Comparison of ENCODE assay signal across 15 cellular contexts in the genomic region with DNA sequence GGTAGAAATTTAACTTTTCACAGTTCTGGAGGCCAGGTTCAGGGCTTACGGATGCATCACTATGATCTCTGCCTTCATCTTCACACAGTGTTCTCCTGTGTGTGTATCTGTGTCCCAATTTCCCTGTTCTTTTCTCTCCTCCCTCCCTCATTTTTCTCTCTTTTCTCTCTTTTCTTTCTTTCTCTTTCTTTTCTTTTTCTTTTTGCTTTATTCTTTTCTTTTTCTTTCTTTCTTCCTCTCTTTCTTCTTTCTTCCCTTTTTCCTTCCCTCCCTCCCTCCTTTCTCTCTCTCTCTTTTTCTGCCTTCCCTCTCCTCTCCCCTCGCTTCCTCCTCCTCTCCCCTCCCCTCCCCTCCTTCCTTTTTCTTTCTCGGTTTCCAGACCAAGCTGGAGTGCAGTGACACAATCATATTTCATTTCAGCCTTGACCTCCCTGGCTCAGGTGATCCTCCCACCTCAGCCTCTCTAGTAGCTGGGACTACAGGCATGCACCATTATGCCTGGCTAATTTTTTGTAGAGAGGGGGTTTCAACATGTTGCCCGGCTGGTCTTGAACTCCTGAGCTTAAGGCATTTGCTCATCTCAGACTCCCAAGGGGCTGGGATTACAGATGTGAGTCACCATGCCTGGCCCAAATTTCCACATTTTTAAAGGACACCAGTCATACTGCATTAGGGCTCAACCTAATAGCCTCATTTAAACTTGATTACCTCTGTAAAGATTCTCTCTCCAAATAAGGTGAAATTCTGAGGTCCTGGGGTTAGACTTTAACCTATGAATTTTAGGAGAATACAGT.
"Had no signal": no experiment of that assay in that cellular context is flagged by ENCODE, and none has a peak within 500 bp of the region (broad histone marks: within the 10 kb centered on the region; RNA-seq: fewer than 3 reads in every experiment).

No MANE protein-coding gene starts in this region.

- FAIRE-seq: endometrium had no signal

- H3K4me1 ChIP-seq: heart left ventricle, tibial nerve had no signal

- H3K36me3 ChIP-seq: heart left ventricle, ovary, tibial nerve had no signal

- H3K4me3 Mint-ChIP-seq: activated naive CD8-positive, alpha-beta T cell; memory B cell; stimulated activated effector memory CD8-positive, alpha-beta T cell treated with anti-CD3 and anti-CD28 coated beads, Interleukin-12 subunit alpha, Interleukin-12 subunit beta, amount 100 ng/mL, for 72 hours; T-helper 1 cell treated with Interleukin-12 subunit alpha and Interleukin-12 subunit beta and Interleukin-4 antibody, amounts not matched to agents 30 μg/mL and 1 μg/mL, for 36 hours had no signal

- DNase-seq: activated CD4-positive, alpha-beta T cell treated with anti-CD3 and anti-CD28 coated beads, Interleukin-2, amount 50 U/mL, for 4 hours; activated CD4-positive, CD25-positive, alpha-beta regulatory T cell; activated T-cell treated with anti-CD3 and anti-CD28 coated beads, Interleukin-2, amount 50 U/mL, for 1 hour; foreskin melanocyte; heart left ventricle; ovary had no signal

- ATAC-seq: left lobe of liver; SK-N-SH treated with all-trans-retinoic acid at 6 μM for 48 hours; stimulated activated effector memory CD8-positive, alpha-beta T cell treated with anti-CD3 and anti-CD28 coated beads, Interleukin-12 subunit alpha, Interleukin-12 subunit beta, amount 100 ng/mL, for 72 hours had no signal

- H3K9me3 Mint-ChIP-seq: T-helper 1 cell treated with Interleukin-12 subunit alpha and Interleukin-12 subunit beta and Interleukin-4 antibody, amounts not matched to agents 30 μg/mL and 1 μg/mL, for 36 hours had no signal

- H3K27me3 ChIP-seq: heart left ventricle, ovary, tibial nerve had no signal

- H3K4me1 Mint-ChIP-seq: memory B cell; stimulated activated effector memory CD8-positive, alpha-beta T cell treated with anti-CD3 and anti-CD28 coated beads, Interleukin-12 subunit alpha, Interleukin-12 subunit beta, amount 100 ng/mL, for 72 hours had no signal

- H3K4me3 ChIP-seq: heart left ventricle, ovary, skin epidermis, tibial nerve had no signal

- H3K9me3 ChIP-seq: heart left ventricle, ovary, tibial nerve had no signal

- H3K27ac Mint-ChIP-seq: activated naive CD8-positive, alpha-beta T cell; memory B cell; stimulated activated effector memory CD8-positive, alpha-beta T cell treated with anti-CD3 and anti-CD28 coated beads, Interleukin-12 subunit alpha, Interleukin-12 subunit beta, amount 100 ng/mL, for 72 hours; T-helper 1 cell treated with Interleukin-12 subunit alpha and Interleukin-12 subunit beta and Interleukin-4 antibody, amounts not matched to agents 30 μg/mL and 1 μg/mL, for 36 hours had no signal

- H3K27ac ChIP-seq: heart left ventricle, ovary, tibial nerve had no signal

- H3K36me3 Mint-ChIP-seq: activated naive CD8-positive, alpha-beta T cell; memory B cell; stimulated activated effector memory CD8-positive, alpha-beta T cell treated with anti-CD3 and anti-CD28 coated beads, Interleukin-12 subunit alpha, Interleukin-12 subunit beta, amount 100 ng/mL, for 72 hours had no signal
